ENCODE assay signal across 18 cellular contexts in genomic region chr1:202890392-202890791, GRCh38.
"Had no signal": no experiment of that assay in that cellular context is flagged by ENCODE, and none has a peak within 500 bp of the region (broad histone marks: within the 10 kb centered on the region; RNA-seq: fewer than 3 reads in every experiment).

No MANE protein-coding gene starts in this region.

- H3K27ac Mint-ChIP-seq: activated CD8-positive, alpha-beta memory T cell treated with anti-CD3 and anti-CD28 coated beads, Interleukin-2, amount 10 ng/mL, durations not matched to agents 7 days and 5 days; dendritic cell treated with granulocyte-macrophage colony-stimulating factor and Interleukin-4, amounts not matched to agents 40 ng/mL and 50 ng/mL, for 4 days; stimulated activated naive B cell treated with anti-CD40 and anti-IgM and Interleukin-4, amounts not matched to agents 10 μg/mL and 1 μg/mL and 100 μg/mL, for 72 hours had no signal

- H3K4me3 ChIP-seq: right atrium auricular region, skin epidermis, thyroid gland had no signal

- H3K9me3 ChIP-seq: right atrium auricular region, thyroid gland had no signal

- ATAC-seq: activated CD8-positive, alpha-beta memory T cell treated with anti-CD3 and anti-CD28 coated beads, Interleukin-2, amount 10 ng/mL, durations not matched to agents 7 days and 5 days; effector memory CD8-positive, alpha-beta T cell; stimulated activated naive B cell treated with anti-CD40 and anti-IgM and Interleukin-4, amounts not matched to agents 10 μg/mL and 1 μg/mL and 100 μg/mL, for 72 hours had no signal

- H3K9me3 Mint-ChIP-seq: dendritic cell treated with granulocyte-macrophage colony-stimulating factor and Interleukin-4, amounts not matched to agents 40 ng/mL and 50 ng/mL, for 4 days; effector memory CD8-positive, alpha-beta T cell; naive B cell; stimulated activated naive B cell treated with anti-CD40 and anti-IgM and Interleukin-4, amounts not matched to agents 10 μg/mL and 1 μg/mL and 100 μg/mL, for 72 hours had no signal

- H3K27me3 ChIP-seq: right atrium auricular region, thyroid gland had no signal

- FAIRE-seq: astrocyte, bronchial epithelial cell, islet of Langerhans, urothelium cell line had no signal

- DNase-seq: activated CD4-positive, alpha-beta T cell treated with anti-CD3 and anti-CD28 coated beads, Interleukin-2, amount 50 U/mL, for 1 hour; activated CD8-positive, alpha-beta memory T cell treated with anti-CD3 and anti-CD28 coated beads, Interleukin-2, amount 10 ng/mL, durations not matched to agents 7 days and 5 days; effector memory CD8-positive, alpha-beta T cell; naive B cell; occipital lobe; stimulated activated CD4-positive, alpha-beta T cell treated with anti-CD3 and anti-CD28 coated beads, Interleukin-15, amount 100 ng/mL, for 24 hours; stimulated activated CD4-positive, alpha-beta T cell treated with anti-CD3 and anti-CD28 coated beads, Interleukin-4, amount 100 ng/mL, for 1 hour; stimulated activated naive B cell treated with anti-CD40 and anti-IgM and Interleukin-4, amounts not matched to agents 10 μg/mL and 1 μg/mL and 100 μg/mL, for 72 hours; SW 1271; thyroid gland had no signal

- H3K27me3 Mint-ChIP-seq: activated CD8-positive, alpha-beta memory T cell treated with anti-CD3 and anti-CD28 coated beads, Interleukin-2, amount 10 ng/mL, durations not matched to agents 7 days and 5 days; dendritic cell treated with granulocyte-macrophage colony-stimulating factor and Interleukin-4, amounts not matched to agents 40 ng/mL and 50 ng/mL, for 4 days; effector memory CD8-positive, alpha-beta T cell; naive B cell; stimulated activated naive B cell treated with anti-CD40 and anti-IgM and Interleukin-4, amounts not matched to agents 10 μg/mL and 1 μg/mL and 100 μg/mL, for 72 hours had no signal

- H3K4me3 Mint-ChIP-seq: activated CD8-positive, alpha-beta memory T cell treated with anti-CD3 and anti-CD28 coated beads, Interleukin-2, amount 10 ng/mL, durations not matched to agents 7 days and 5 days; dendritic cell treated with granulocyte-macrophage colony-stimulating factor and Interleukin-4, amounts not matched to agents 40 ng/mL and 50 ng/mL, for 4 days; effector memory CD8-positive, alpha-beta T cell; stimulated activated naive B cell treated with anti-CD40 and anti-IgM and Interleukin-4, amounts not matched to agents 10 μg/mL and 1 μg/mL and 100 μg/mL, for 72 hours had no signal

- H3K27ac ChIP-seq: epithelial cell of prostate, right atrium auricular region, thyroid gland had no signal
